14 cellular contexts compared by ENCODE assay signal in genomic region chr17:72387487-72387886, GRCh38.
DNase-seq lines count a peak whose midpoint lies in the region; ATAC-seq, FAIRE-seq and TF ChIP-seq lines count a peak whose summit lies in the region.
"Had no signal": no experiment of that assay in that cellular context is flagged by ENCODE, and none has a peak within 500 bp of the region (broad histone marks: within the 10 kb centered on the region; RNA-seq: fewer than 3 reads in every experiment).

No MANE protein-coding gene starts in this region.

- no peak overlapping the region for H2AFZ ChIP-seq in mesenchymal stem cell (ENCODE audit: low read depth, low read length)

- no peak for FAIRE-seq in HTR-8/SVneo (lab: Jason Lieb, UNC)
- FAIRE-seq: GM12891 had no signal

- H2AK5ac ChIP-seq in mesenchymal stem cell (ENCODE audit: low read length, severe bottlenecking), result no peak overlapping the region

- H3K4me3 ChIP-seq in AG09309 (ENCODE audit: control insufficient read depth, low read depth, low read length), result no peak overlapping the region
- no peak overlapping the region for H3K4me3 ChIP-seq in mesenchymal stem cell (ENCODE audit: insufficient read depth in 1 of 2, low read depth in 1 of 2, low read length in 2 of 2)
- H3K4me3 ChIP-seq: ovary, thoracic aorta had no signal

- H3K9me3 ChIP-seq in mesenchymal stem cell (ENCODE audit: control insufficient read depth, low read length), result no peaks in the 10 kb centered on the region
- H3K9me3 ChIP-seq: ovary, thoracic aorta had no signal

- peaks cover 46% of the 10 kb centered on the region for H3K4me1 ChIP-seq in mesenchymal stem cell (ENCODE audit: control insufficient read depth, insufficient read depth, low read depth, low read length)

- no peak overlapping the region for H2BK5ac ChIP-seq in mesenchymal stem cell (ENCODE audit: low read depth, low read length, poor library complexity, severe bottlenecking)

- peaks cover 6% of the 10 kb centered on the region for H3K79me1 ChIP-seq in mesenchymal stem cell (replicated peaks; ENCODE audit: low read length, poor library complexity, severe bottlenecking)

- H3K14ac ChIP-seq in mesenchymal stem cell (ENCODE audit: low read length in 2 of 2), result no peak overlapping the region

- H3K4ac ChIP-seq in mesenchymal stem cell (ENCODE audit: low read depth in 1 of 2, low read length in 2 of 2), result no peak overlapping the region

- H3K18ac ChIP-seq in mesenchymal stem cell (ENCODE audit: low read depth in 1 of 2, low read length in 2 of 2), result no peak overlapping the region

- H3K23ac ChIP-seq in mesenchymal stem cell (ENCODE audit: low read length in 2 of 2), result no peak overlapping the region

- no peak for ATAC-seq in GM21526 (IDR thresholded peaks at IDR 0.05; ENCODE audit: low FRiP score, unreplicated experiment)
- ATAC-seq in GM19455 (IDR thresholded peaks at IDR 0.05; ENCODE audit: unreplicated experiment), result no peak
- no peak for ATAC-seq in HG03469 (IDR thresholded peaks at IDR 0.05; ENCODE audit: unreplicated experiment)

- WGBS in mesenchymal stem cell, result 25% methylated on average over 5 of the region's 7 CpGs

- no peak overlapping the region for H2BK120ac ChIP-seq in mesenchymal stem cell (ENCODE audit: low read depth, low read length)

- no peak overlapping the region for H4K91ac ChIP-seq in mesenchymal stem cell (ENCODE audit: low read length)

- H3K9ac ChIP-seq in mesenchymal stem cell (ENCODE audit: low read length), result peak overlapping the region; percentile 7

- no peaks in the 10 kb centered on the region for H3K27me3 ChIP-seq in mesenchymal stem cell (ENCODE audit: control insufficient read depth in 1 of 2, insufficient read depth in 1 of 2, low read length in 2 of 2)
- H3K27me3 ChIP-seq: ovary had no signal

- H2BK15ac ChIP-seq in mesenchymal stem cell (ENCODE audit: low read depth, poor library complexity, severe bottlenecking), result no peak overlapping the region

- no peak overlapping the region for H3K4me2 ChIP-seq in mesenchymal stem cell (ENCODE audit: low read length, poor library complexity, severe bottlenecking)

- no peaks in the 10 kb centered on the region for H3K36me3 ChIP-seq in mesenchymal stem cell (ENCODE audit: control insufficient read depth in 1 of 2, insufficient read depth in 2 of 2, low read depth in 1 of 2, low read length in 2 of 2)
- H3K36me3 ChIP-seq: ovary, thoracic aorta had no signal

- H2BK12ac ChIP-seq in mesenchymal stem cell (ENCODE audit: low read length in 2 of 2), result no peak overlapping the region

- TF ChIP-seq CTCF in AG09309 (IDR thresholded peaks at IDR 0.05; ENCODE audit: control insufficient read depth, insufficient read depth, low read depth, low read length, missing control alignments), result no peak

- DNase-seq in AG09309 (ENCODE audit: low read depth) (peak; percentile 83), HTR-8/SVneo (ENCODE audit: insufficient read length, low spot score) (peak; percentile 88), amniotic stem cell (lab: John Stamatoyannopoulos, UW) (peak; percentile 79), mesenchymal stem cell (peak; percentile 90), iPS-NIHi11 (ENCODE audit: low spot score) (no peak)
- DNase-seq: CD4-positive, alpha-beta memory T cell; effector CD4-positive, alpha-beta T cell; NCI-H345; ovary had no signal

- peak overlapping the region; percentile 74 for H3K27ac ChIP-seq in mesenchymal stem cell (ENCODE audit: low read length, poor library complexity, severe bottlenecking)
- H3K27ac ChIP-seq: ovary, thoracic aorta had no signal

- H4K8ac ChIP-seq in mesenchymal stem cell (ENCODE audit: low read length), result no peak overlapping the region
